Comparison of ENCODE assay signal across 16 cellular contexts in the genomic region with DNA sequence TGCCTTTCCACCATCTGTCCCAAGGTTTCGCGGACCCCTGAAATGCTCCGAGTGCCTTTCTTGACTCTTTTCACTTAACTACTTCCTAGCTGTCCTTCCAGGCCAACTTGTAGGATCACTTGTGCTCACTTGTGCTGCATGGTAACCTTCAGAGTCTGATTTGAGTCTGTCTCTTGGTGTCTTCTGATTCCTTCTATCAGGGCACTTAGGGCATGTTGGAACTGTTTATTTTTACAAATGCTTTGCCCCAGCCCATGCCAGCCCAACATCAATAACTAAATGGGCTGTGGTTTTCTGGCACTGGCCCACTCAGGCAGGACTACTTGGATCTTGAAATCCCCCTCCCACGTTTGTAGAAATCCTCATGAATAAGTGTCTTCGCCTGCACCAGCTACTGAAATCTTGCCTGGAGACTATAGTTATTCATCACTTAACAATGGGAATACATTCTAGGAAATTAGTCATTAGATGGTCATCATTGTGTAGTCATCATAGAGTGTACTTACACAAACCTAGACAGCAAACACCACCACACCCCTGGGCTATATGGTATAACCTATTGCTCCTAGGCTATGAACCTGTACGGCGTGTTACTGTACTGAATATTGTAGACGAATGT.
DNase-seq lines count a peak whose midpoint lies in the region; ATAC-seq and TF ChIP-seq lines count a peak whose summit lies in the region.
"Had no signal": no experiment of that assay in that cellular context is flagged by ENCODE, and none has a peak within 500 bp of the region (broad histone marks: within the 10 kb centered on the region; RNA-seq: fewer than 3 reads in every experiment).

No MANE protein-coding gene starts in this region.

- TF ChIP-seq CTCF in suprapubic skin (IDR thresholded peaks at IDR 0.05), result no peak

- H3K4me1 ChIP-seq in suprapubic skin, result no peaks in the 10 kb centered on the region

- no peak for TF ChIP-seq POLR2A in suprapubic skin (IDR thresholded peaks at IDR 0.05)

- no peaks in the 10 kb centered on the region for H3K4me1 Mint-ChIP-seq in T-helper 17 cell
- H3K4me1 Mint-ChIP-seq: activated naive CD4-positive, alpha-beta T cell treated with anti-CD3 and anti-CD28 coated beads, Interleukin-2, amount 10 ng/mL, durations not matched to agents 7 days and 5 days; central memory CD8-positive, alpha-beta T cell had no signal

- WGBS in suprapubic skin, result 90% methylated on average over 8 of the region's 8 CpGs

- H3K36me3 ChIP-seq in suprapubic skin, result no peaks in the 10 kb centered on the region
- H3K36me3 ChIP-seq: neural progenitor cell, WERI-Rb-1 had no signal

- no peak overlapping the region for H3K4me3 ChIP-seq in suprapubic skin
- H3K4me3 ChIP-seq: neural progenitor cell, SK-N-MC had no signal

- DNase-seq in A172 (ENCODE audit: low spot score), result peak; percentile 72
- DNase-seq in HS-27A (ENCODE audit: low read depth), result peak; percentile 34
- peak; percentile 44 for DNase-seq in amniotic epithelial cell (ENCODE audit: low read depth)
- DNase-seq in glomerular visceral epithelial cell (ENCODE audit: extremely low spot score), result peak; percentile 3
- DNase-seq in islet precursor cell, result no peak
- no peak for DNase-seq in T-helper 17 cell
- DNase-seq in suprapubic skin (ENCODE audit: low spot score in 2 of 2), result no peak
- DNase-seq: activated naive CD4-positive, alpha-beta T cell treated with anti-CD3 and anti-CD28 coated beads, Interleukin-2, amount 10 ng/mL, durations not matched to agents 7 days and 5 days; NCI-H2107; NCI-H82; WERI-Rb-1 had no signal

- no peak overlapping the region for H3K27ac Mint-ChIP-seq in T-helper 17 cell
- H3K27ac Mint-ChIP-seq: activated naive CD4-positive, alpha-beta T cell treated with anti-CD3 and anti-CD28 coated beads, Interleukin-2, amount 10 ng/mL, durations not matched to agents 7 days and 5 days; neural progenitor cell had no signal

- ATAC-seq in GM19328 (IDR thresholded peaks at IDR 0.05; ENCODE audit: unreplicated experiment) (no peak), T-helper 17 cell (no peak)
- ATAC-seq: sciatic nerve had no signal

- no peak overlapping the region for H3K4me3 Mint-ChIP-seq in T-helper 17 cell
- H3K4me3 Mint-ChIP-seq: activated naive CD4-positive, alpha-beta T cell treated with anti-CD3 and anti-CD28 coated beads, Interleukin-2, amount 10 ng/mL, durations not matched to agents 7 days and 5 days; central memory CD8-positive, alpha-beta T cell; neural progenitor cell had no signal

- H3K9me3 ChIP-seq in T-helper 17 cell (ENCODE audit: control insufficient read depth, low read length, poor library complexity, severe bottlenecking) (peaks cover 3% of the 10 kb centered on the region), suprapubic skin (no peaks in the 10 kb centered on the region)

- peaks cover 11% of the 10 kb centered on the region for H3K27me3 Mint-ChIP-seq in T-helper 17 cell
- H3K27me3 Mint-ChIP-seq: activated naive CD4-positive, alpha-beta T cell treated with anti-CD3 and anti-CD28 coated beads, Interleukin-2, amount 10 ng/mL, durations not matched to agents 7 days and 5 days; central memory CD8-positive, alpha-beta T cell had no signal

- peaks cover under 1% of the 10 kb centered on the region for H3K36me3 Mint-ChIP-seq in T-helper 17 cell (ENCODE audit: low read depth)
- H3K36me3 Mint-ChIP-seq: activated naive CD4-positive, alpha-beta T cell treated with anti-CD3 and anti-CD28 coated beads, Interleukin-2, amount 10 ng/mL, durations not matched to agents 7 days and 5 days; neural progenitor cell had no signal

- H3K27ac ChIP-seq in suprapubic skin, result no peak overlapping the region
- H3K27ac ChIP-seq: neural progenitor cell, SK-N-MC, WERI-Rb-1 had no signal

- TF ChIP-seq EP300 in suprapubic skin (IDR thresholded peaks at IDR 0.05), result no peak

- H3K27me3 ChIP-seq in suprapubic skin, result no peaks in the 10 kb centered on the region
- H3K27me3 ChIP-seq: neural progenitor cell had no signal

Comparison
In these comparisons a context has a peak if more than half of its experiments do, and no peak if none do; other contexts are left out.
1. DNase-seq: peak in A172 (single experiment), HS-27A (single experiment), amniotic epithelial cell (single experiment) and glomerular visceral epithelial cell (single experiment); none in islet precursor cell (single experiment), T-helper 17 cell (0 of 3) and suprapubic skin (0 of 2).